ENCODE assay signal across 1 cellular context in genomic region chr1:54372978-54373377, GRCh38.
TF ChIP-seq lines count a peak whose summit lies in the region.

No MANE protein-coding gene starts in this region.

TF ChIP-seq in WTC11, 78 proteins besides CTCF, POLR2A, EP300 and RAD21 (continued from another document):
- TF ChIP-seq MAX (CRISPR knock-in tag; IDR thresholded peaks at IDR 0.05) (no peak), AR (CRISPR knock-in tag; IDR thresholded peaks at IDR 0.05) (no peak), NFYB (CRISPR knock-in tag; conservative IDR thresholded peaks at IDR 0.05; ENCODE audit: low read depth) (no peak), ARID4B (CRISPR knock-in tag; IDR thresholded peaks at IDR 0.05; ENCODE audit: borderline replicate concordance) (no peak), CREM (CRISPR knock-in tag; IDR thresholded peaks at IDR 0.05) (no peak)
